9 cellular contexts compared by ENCODE assay signal in genomic region chr9:16337322-16338029, GRCh38.
DNase-seq lines count a peak whose midpoint lies in the region; ATAC-seq, FAIRE-seq and TF ChIP-seq lines count a peak whose summit lies in the region.
"Had no signal": no experiment of that assay in that cellular context is flagged by ENCODE, and none has a peak within 500 bp of the region (broad histone marks: within the 10 kb centered on the region; RNA-seq: fewer than 3 reads in every experiment).

No MANE protein-coding gene starts in this region.

- H3K4me1 Mint-ChIP-seq in T-cell: no peaks in the 10 kb centered on the region

- FAIRE-seq in H54 (lab: Jason Lieb, UNC): peak; percentile 97

- peaks cover 0 to 8% (median 0%) of the 10 kb centered on the region in 3 donors for H3K9me3 Mint-ChIP-seq in T-cell

- H3K4me3 Mint-ChIP-seq in T-cell: no peak overlapping the region
- H3K4me3 Mint-ChIP-seq: activated CD8-positive, alpha-beta T cell treated with anti-CD3 and anti-CD28 coated beads, Interleukin-2, amount 10 ng/mL, durations not matched to agents 7 days and 5 days had no signal

- ATAC-seq in T-cell (replicated peaks in 1 of 4) (no peak), GM21360 (IDR thresholded peaks at IDR 0.05; ENCODE audit: unreplicated experiment) (no peak)
- ATAC-seq: activated CD8-positive, alpha-beta T cell treated with anti-CD3 and anti-CD28 coated beads, Interleukin-2, amount 10 ng/mL, durations not matched to agents 7 days and 5 days; stimulated activated naive CD8-positive, alpha-beta T cell treated with anti-CD3 and anti-CD28 coated beads, Interleukin-15, Interleukin-2, amounts not matched to agents 100 U/mL and 50 U/mL, for 24 hours had no signal

- DNase-seq in H54 (ENCODE audit: insufficient read length, low spot score) (peak; percentile 62), T1000 (lab: John Stamatoyannopoulos, UW) (peak; percentile 28), glomerular endothelial cell (ENCODE audit: extremely low read depth, low read depth, low spot score) (peak; percentile 92), ureter (ENCODE audit: low spot score) (peak; percentile 58), T-cell (no peak), GM19238 (ENCODE audit: insufficient read length, low spot score) (no peak)
- DNase-seq: activated CD8-positive, alpha-beta T cell treated with anti-CD3 and anti-CD28 coated beads, Interleukin-2, amount 10 ng/mL, durations not matched to agents 7 days and 5 days; stimulated activated naive CD8-positive, alpha-beta T cell treated with anti-CD3 and anti-CD28 coated beads, Interleukin-15, Interleukin-2, amounts not matched to agents 100 U/mL and 50 U/mL, for 24 hours had no signal

- no peak overlapping the region for H3K27ac Mint-ChIP-seq in T-cell
- H3K27ac Mint-ChIP-seq: activated CD8-positive, alpha-beta T cell treated with anti-CD3 and anti-CD28 coated beads, Interleukin-2, amount 10 ng/mL, durations not matched to agents 7 days and 5 days had no signal

- POLR2A ChIA-PET in T-cell (lab: Charles Lee): no interaction called here

- TF ChIP-seq POLR2A in H54 (IDR thresholded peaks at IDR 0.05; ENCODE audit: low read depth, low read length): no peak

- no peaks in the 10 kb centered on the region for H3K27me3 Mint-ChIP-seq in T-cell

- CTCF ChIA-PET in T-cell (lab: Charles Lee): no interaction called here

- H3K36me3 Mint-ChIP-seq in T-cell: no peaks in the 10 kb centered on the region

Comparison
In these comparisons a context has a peak if more than half of its experiments do, and no peak if none do; other contexts are left out.
1. DNase-seq: peak in H54 (single experiment), T1000 (single experiment), glomerular endothelial cell (single experiment) and ureter (single experiment); none in T-cell (0 of 34) and GM19238 (single experiment).